ENCODE assay signal across 1 cellular context in the genomic region with DNA sequence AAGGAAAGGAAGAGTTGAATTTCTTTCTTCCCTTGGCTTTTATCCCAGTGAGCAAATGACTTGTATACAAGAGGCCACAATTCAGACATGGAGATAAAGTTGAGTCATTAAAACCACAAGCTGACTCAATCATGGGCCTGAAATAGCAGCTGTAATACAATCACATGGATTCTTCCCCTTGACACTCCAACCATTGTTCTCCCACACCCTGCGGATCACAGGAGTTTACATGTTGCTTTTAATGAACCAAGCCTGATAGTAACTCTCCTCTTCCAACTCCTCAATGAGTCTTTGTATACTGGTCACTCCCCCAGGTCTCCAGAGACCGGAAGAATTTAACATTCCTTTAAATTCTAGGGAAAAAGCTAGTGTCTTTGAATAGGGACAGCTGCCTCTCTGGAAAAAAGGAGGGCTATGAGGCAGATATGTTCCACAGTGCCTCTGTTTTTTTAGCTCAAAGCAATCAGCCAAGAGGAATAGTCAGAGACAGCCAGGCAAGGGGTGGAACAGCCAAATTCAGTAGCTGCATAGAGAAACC.
TF ChIP-seq lines count a peak whose summit lies in the region.

No MANE protein-coding gene starts in this region.

TF ChIP-seq in GM23338, 12 proteins besides CTCF, POLR2A, EP300 and RAD21:
- TF ChIP-seq, protein P1, sequence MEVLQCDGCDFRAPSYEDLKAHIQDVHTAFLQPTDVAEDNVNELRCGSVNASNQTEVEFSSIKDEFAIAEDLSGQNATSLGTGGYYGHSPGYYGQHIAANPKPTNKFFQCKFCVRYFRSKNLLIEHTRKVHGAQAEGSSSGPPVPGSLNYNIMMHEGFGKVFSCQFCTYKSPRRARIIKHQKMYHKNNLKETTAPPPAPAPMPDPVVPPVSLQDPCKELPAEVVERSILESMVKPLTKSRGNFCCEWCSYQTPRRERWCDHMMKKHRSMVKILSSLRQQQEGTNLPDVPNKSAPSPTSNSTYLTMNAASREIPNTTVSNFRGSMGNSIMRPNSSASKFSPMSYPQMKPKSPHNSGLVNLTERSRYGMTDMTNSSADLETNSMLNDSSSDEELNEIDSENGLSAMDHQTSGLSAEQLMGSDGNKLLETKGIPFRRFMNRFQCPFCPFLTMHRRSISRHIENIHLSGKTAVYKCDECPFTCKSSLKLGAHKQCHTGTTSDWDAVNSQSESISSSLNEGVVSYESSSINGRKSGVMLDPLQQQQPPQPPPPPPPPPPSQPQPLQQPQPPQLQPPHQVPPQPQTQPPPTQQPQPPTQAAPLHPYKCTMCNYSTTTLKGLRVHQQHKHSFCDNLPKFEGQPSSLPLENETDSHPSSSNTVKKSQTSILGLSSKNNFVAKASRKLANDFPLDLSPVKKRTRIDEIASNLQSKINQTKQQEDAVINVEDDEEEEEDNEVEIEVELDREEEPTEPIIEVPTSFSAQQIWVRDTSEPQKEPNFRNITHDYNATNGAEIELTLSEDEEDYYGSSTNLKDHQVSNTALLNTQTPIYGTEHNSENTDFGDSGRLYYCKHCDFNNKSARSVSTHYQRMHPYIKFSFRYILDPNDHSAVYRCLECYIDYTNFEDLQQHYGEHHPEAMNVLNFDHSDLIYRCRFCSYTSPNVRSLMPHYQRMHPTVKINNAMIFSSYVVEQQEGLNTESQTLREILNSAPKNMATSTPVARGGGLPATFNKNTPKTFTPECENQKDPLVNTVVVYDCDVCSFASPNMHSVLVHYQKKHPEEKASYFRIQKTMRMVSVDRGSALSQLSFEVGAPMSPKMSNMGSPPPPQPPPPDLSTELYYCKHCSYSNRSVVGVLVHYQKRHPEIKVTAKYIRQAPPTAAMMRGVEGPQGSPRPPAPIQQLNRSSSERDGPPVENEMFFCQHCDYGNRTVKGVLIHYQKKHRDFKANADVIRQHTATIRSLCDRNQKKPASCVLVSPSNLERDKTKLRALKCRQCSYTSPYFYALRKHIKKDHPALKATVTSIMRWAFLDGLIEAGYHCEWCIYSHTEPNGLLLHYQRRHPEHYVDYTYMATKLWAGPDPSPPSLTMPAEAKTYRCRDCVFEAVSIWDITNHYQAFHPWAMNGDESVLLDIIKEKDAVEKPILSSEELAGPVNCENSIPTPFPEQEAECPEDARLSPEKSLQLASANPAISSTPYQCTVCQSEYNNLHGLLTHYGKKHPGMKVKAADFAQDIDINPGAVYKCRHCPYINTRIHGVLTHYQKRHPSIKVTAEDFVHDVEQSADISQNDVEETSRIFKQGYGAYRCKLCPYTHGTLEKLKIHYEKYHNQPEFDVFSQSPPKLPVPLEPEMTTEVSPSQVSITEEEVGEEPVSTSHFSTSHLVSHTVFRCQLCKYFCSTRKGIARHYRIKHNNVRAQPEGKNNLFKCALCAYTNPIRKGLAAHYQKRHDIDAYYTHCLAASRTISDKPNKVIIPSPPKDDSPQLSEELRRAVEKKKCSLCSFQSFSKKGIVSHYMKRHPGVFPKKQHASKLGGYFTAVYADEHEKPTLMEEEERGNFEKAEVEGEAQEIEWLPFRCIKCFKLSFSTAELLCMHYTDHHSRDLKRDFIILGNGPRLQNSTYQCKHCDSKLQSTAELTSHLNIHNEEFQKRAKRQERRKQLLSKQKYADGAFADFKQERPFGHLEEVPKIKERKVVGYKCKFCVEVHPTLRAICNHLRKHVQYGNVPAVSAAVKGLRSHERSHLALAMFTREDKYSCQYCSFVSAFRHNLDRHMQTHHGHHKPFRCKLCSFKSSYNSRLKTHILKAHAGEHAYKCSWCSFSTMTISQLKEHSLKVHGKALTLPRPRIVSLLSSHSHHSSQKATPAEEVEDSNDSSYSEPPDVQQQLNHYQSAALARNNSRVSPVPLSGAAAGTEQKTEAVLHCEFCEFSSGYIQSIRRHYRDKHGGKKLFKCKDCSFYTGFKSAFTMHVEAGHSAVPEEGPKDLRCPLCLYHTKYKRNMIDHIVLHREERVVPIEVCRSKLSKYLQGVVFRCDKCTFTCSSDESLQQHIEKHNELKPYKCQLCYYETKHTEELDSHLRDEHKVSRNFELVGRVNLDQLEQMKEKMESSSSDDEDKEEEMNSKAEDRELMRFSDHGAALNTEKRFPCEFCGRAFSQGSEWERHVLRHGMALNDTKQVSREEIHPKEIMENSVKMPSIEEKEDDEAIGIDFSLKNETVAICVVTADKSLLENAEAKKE (CRISPR knock-in tag; IDR thresholded peaks at IDR 0.05): no peak
- TF ChIP-seq CREB1 (CRISPR knock-in tag; IDR thresholded peaks at IDR 0.05; ENCODE audit: low read depth) (no peak), STAT1 (IDR thresholded peaks at IDR 0.05; ENCODE audit: unreplicated experiment) (no peak), EZH2 (IDR thresholded peaks at IDR 0.05; ENCODE audit: low read depth, unreplicated experiment) (no peak), JUNB (IDR thresholded peaks at IDR 0.05; ENCODE audit: unreplicated experiment) (no peak), ZNF114 (CRISPR knock-in tag; IDR thresholded peaks at IDR 0.05) (no peak), POLR2AphosphoS5 (IDR thresholded peaks at IDR 0.05; ENCODE audit: low read depth) (no peak), ZNF331 (CRISPR knock-in tag; IDR thresholded peaks at IDR 0.05; ENCODE audit: low read depth) (no peak)
